8 cellular contexts compared by ENCODE assay signal in the genomic region with DNA sequence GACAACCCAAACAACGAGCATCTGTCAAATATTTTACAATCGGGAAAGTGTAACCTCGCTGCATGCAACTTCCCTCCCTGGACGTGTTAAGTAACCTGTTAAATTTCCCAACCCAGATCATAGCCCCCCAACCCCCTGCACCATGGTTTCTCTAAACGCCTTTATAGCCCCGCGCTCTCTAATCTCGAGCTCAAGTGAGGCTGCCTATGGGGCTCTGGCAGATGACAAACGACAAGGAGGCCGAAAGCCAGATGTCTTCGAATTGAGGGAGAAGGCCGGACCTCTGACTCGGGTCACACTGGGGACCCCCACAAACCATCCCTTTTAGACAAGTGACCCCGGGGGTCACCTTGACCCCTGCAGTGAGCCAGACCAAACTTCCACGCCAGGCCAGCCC. TPM values are rescaled to one million over a fixed set of nuclear protein-coding genes. Genes with fewer than 3 reads are reported as not detected.
A peak's percentile ranks its signal among the peaks of the same experiment; 100 is the strongest.
DNase-seq lines count a peak whose midpoint lies in the region; ATAC-seq and TF ChIP-seq lines count a peak whose summit lies in the region.

No MANE protein-coding gene starts in this region.

- H3K4me3 ChIP-seq in lower leg skin (ENCODE audit: low read depth, poor library complexity, severe bottlenecking), result peak overlapping the region; percentile 97
- peak overlapping the region; percentile 76 to 88 (median 84) for H3K4me3 ChIP-seq in transverse colon

- H3K27ac ChIP-seq in transverse colon, result peak overlapping the region; percentile 92 to 97 (median 94)

- H3K27me3 ChIP-seq in transverse colon, result no peaks in the 10 kb centered on the region

- H3K9me3 ChIP-seq in transverse colon, result no peaks in the 10 kb centered on the region

- H3K9me3 Mint-ChIP-seq in activated T-cell treated with anti-CD3 and anti-CD28 coated beads, Interleukin-2, amount 50 U/mL, for 4 hours, result no peaks in the 10 kb centered on the region
- H3K9me3 Mint-ChIP-seq in brain, result no peaks in the 10 kb centered on the region

- no peak for TF ChIP-seq EP300 in transverse colon (IDR thresholded peaks at IDR 0.05; ENCODE audit: low read depth)

- H3K36me3 ChIP-seq in transverse colon, result no peaks in the 10 kb centered on the region

- DNase-seq in activated T-cell treated with anti-CD3 and anti-CD28 coated beads, Interleukin-2, amount 50 U/mL, for 4 hours, result no peak
- DNase-seq in activated T-cell treated with anti-CD3 and anti-CD28 coated beads, Interleukin-2, amount 50 U/mL, for 48 hours, result no peak
- DNase-seq in lower leg skin (ENCODE audit: low spot score in 2 of 2) (no peak), transverse colon (no peak), NCI-H2107 treated with DMSO at 0.1 percent for 48 hours (lab: John Stamatoyannopoulos, UW; ENCODE audit: unreplicated experiment) (no peak), occipital lobe (lab: John Stamatoyannopoulos, UW) (no peak)

- peak overlapping the region; percentile 99 to 100 (median 100) for H3K27ac Mint-ChIP-seq in brain

- H3K36me3 Mint-ChIP-seq in activated T-cell treated with anti-CD3 and anti-CD28 coated beads, Interleukin-2, amount 50 U/mL, for 4 hours (ENCODE audit: insufficient read depth), result peaks cover 4% of the 10 kb centered on the region
- peaks cover 12% of the 10 kb centered on the region for H3K36me3 Mint-ChIP-seq in brain

- TF ChIP-seq CTCF in brain (conservative IDR thresholded peaks at IDR 0.05) (no peak), lower leg skin (IDR thresholded peaks at IDR 0.05) (no peak), transverse colon (IDR thresholded peaks at IDR 0.05) (no peak)

- intact Hi-C loops in lower leg skin (cut with DNase I; ENCODE audit: low total_unique reads), result no loop called here
- intact Hi-C loops in transverse colon (cut with DNase I; ENCODE audit: low total_unique reads), result no loop called here

- no peaks in the 10 kb centered on the region for H3K27me3 Mint-ChIP-seq in activated T-cell treated with anti-CD3 and anti-CD28 coated beads, Interleukin-2, amount 50 U/mL, for 4 hours (ENCODE audit: low read depth)
- peaks cover 12% of the 10 kb centered on the region for H3K27me3 Mint-ChIP-seq in brain

- peak overlapping the region; percentile 93 for H3K4me3 Mint-ChIP-seq in activated T-cell treated with anti-CD3 and anti-CD28 coated beads, Interleukin-2, amount 50 U/mL, for 4 hours
- peak overlapping the region; percentile 88 to 97 (median 93) for H3K4me3 Mint-ChIP-seq in brain

- no peak for ATAC-seq in activated T-cell treated with anti-CD3 and anti-CD28 coated beads, Interleukin-2, amount 50 U/mL, for 4 hours
- ATAC-seq in GM18870 (IDR thresholded peaks at IDR 0.05; ENCODE audit: unreplicated experiment), result no peak

- in situ Hi-C loops in transverse colon (cut with MboI; ENCODE audit: low pct_ligation_motif_present in 1 of 4, low pct_unique_long_range_greater_than_20kb in 1 of 4, low sequenced_read_pairs in 3 of 4), result loop anchor here in 2 of 4 donors (25.0 kb wide), 2 partner anchors 273 to 498 kb away; no protein-coding TSS in a partner anchor

- WGBS in lower leg skin, 2 donors, result 0 to 1% methylated on average over 12 to 15 of the region's 15 CpGs
- 0% methylated on average over 11 to 15 of the region's 15 CpGs for WGBS in transverse colon (ENCODE audit: low coverage in 1 of 2), 2 donors

- peaks cover 52% of the 10 kb centered on the region for H3K4me1 Mint-ChIP-seq in activated T-cell treated with anti-CD3 and anti-CD28 coated beads, Interleukin-2, amount 50 U/mL, for 4 hours (ENCODE audit: low read depth)
- H3K4me1 Mint-ChIP-seq in brain, result peaks cover 54% of the 10 kb centered on the region

- TF ChIP-seq POLR2A in lower leg skin (IDR thresholded peaks at IDR 0.05), result no peak
- no peak for TF ChIP-seq POLR2A in transverse colon (IDR thresholded peaks at IDR 0.05)

- H3K4me1 ChIP-seq in transverse colon, result peaks cover 6 to 41% (median 17%) of the 10 kb centered on the region in 4 donors

RNA-seq across cellular contexts. Expression of gene COX7A2L, which starts 0.5 kb away (rescaled TPM):
- 100 to 1,000 TPM in 1 of 3 donors, 10 to 100 TPM in 2; 89.6 to 100 (median 96.2) TPM for total RNA-seq in activated T-cell treated with anti-CD3 and anti-CD28 coated beads, Interleukin-2, amount 50 U/mL, for 4 hours
- 182 TPM for polyA plus RNA-seq in brain (ENCODE audit: insufficient read depth, low read depth, low replicate concordance)
- total RNA-seq in lower leg skin (100 to 1,000 TPM in 1 of 4 donors, 10 to 100 TPM in 3; 92.0 to 110 (median 94.4) TPM), transverse colon (100 to 1,000 TPM in 3 of 4 donors, 10 to 100 TPM in 1; 12.3 to 180 (median 152) TPM), occipital lobe (145 TPM)
